Comparison of ENCODE assay signal across 1 cellular context in genomic region chr15:62500325-62500724, GRCh38.
A peak's percentile ranks its signal among the peaks of the same experiment; 100 is the strongest.
TF ChIP-seq lines count a peak whose summit lies in the region.

No MANE protein-coding gene starts in this region.

TF ChIP-seq in HepG2, 621 proteins besides CTCF, POLR2A, EP300 and RAD21 (continued from another document and continues in another):
- TF ChIP-seq ZNF318 (CRISPR knock-in tag; IDR thresholded peaks at IDR 0.05) (no peak), ZNF615 (CRISPR knock-in tag; IDR thresholded peaks at IDR 0.05; ENCODE audit: borderline replicate concordance) (no peak), ZNF33A (CRISPR knock-in tag; IDR thresholded peaks at IDR 0.05; ENCODE audit: borderline replicate concordance) (no peak), ZBTB46 (CRISPR knock-in tag; IDR thresholded peaks at IDR 0.05; ENCODE audit: borderline replicate concordance) (no peak), AGO2 (optimal IDR thresholded peaks at IDR 0.05; ENCODE audit: low read depth, low read length) (no peak), ZNF343 (CRISPR knock-in tag; IDR thresholded peaks at IDR 0.05) (no peak), NR2F6 (IDR thresholded peaks at IDR 0.05) (no peak), NR2F6 (CRISPR knock-in tag; IDR thresholded peaks at IDR 0.05) (no peak), NCOR1 (IDR thresholded peaks at IDR 0.05; ENCODE audit: borderline replicate concordance, low read length) (no peak), ZNF3 (CRISPR knock-in tag; IDR thresholded peaks at IDR 0.05) (no peak), KDM5B (CRISPR knock-in tag; IDR thresholded peaks at IDR 0.05; ENCODE audit: borderline replicate concordance) (no peak), TBP (CRISPR knock-in tag; IDR thresholded peaks at IDR 0.05) (no peak), ATF7 (IDR thresholded peaks at IDR 0.05) (no peak), ATF7 (CRISPR knock-in tag; IDR thresholded peaks at IDR 0.05) (no peak), MNT (IDR thresholded peaks at IDR 0.05) (no peak), PHF21A (CRISPR knock-in tag; IDR thresholded peaks at IDR 0.05) (no peak), REPIN1 (CRISPR knock-in tag; IDR thresholded peaks at IDR 0.05; ENCODE audit: borderline replicate concordance, low read depth) (no peak), CHCHD3 (CRISPR knock-in tag; IDR thresholded peaks at IDR 0.05) (no peak), DDIT3 (CRISPR knock-in tag; IDR thresholded peaks at IDR 0.05) (no peak), ZNF589 (CRISPR knock-in tag; conservative IDR thresholded peaks at IDR 0.05) (no peak), ZSCAN22 (CRISPR knock-in tag; IDR thresholded peaks at IDR 0.05) (no peak), LCORL (IDR thresholded peaks at IDR 0.05) (no peak), LCORL (CRISPR knock-in tag; IDR thresholded peaks at IDR 0.05) (no peak), TEAD2 (CRISPR knock-in tag; IDR thresholded peaks at IDR 0.05) (no peak), ZFP41 (CRISPR knock-in tag; IDR thresholded peaks at IDR 0.05; ENCODE audit: borderline replicate concordance) (no peak), PAXIP1 (CRISPR knock-in tag; conservative IDR thresholded peaks at IDR 0.05) (peak; percentile 21; the same call in 1 of the 2 replicates), ZZZ3 (CRISPR knock-in tag; IDR thresholded peaks at IDR 0.05; ENCODE audit: borderline replicate concordance) (no peak), CEBPG (CRISPR knock-in tag; IDR thresholded peaks at IDR 0.05) (no peak), SALL2 (CRISPR knock-in tag; IDR thresholded peaks at IDR 0.05) (no peak), PLSCR1 (CRISPR knock-in tag; IDR thresholded peaks at IDR 0.05; ENCODE audit: borderline replicate concordance) (no peak), GLI4 (CRISPR knock-in tag; IDR thresholded peaks at IDR 0.05; ENCODE audit: borderline replicate concordance) (no peak), GMEB1 (CRISPR knock-in tag; IDR thresholded peaks at IDR 0.05; ENCODE audit: borderline replicate concordance) (no peak), SOX5 (CRISPR knock-in tag; IDR thresholded peaks at IDR 0.05; ENCODE audit: borderline replicate concordance) (peak; percentile 24; the same call in 1 of the 2 replicates), ZNF431 (CRISPR knock-in tag; IDR thresholded peaks at IDR 0.05; ENCODE audit: borderline replicate concordance, low read depth) (no peak), ZNF281 (CRISPR knock-in tag; IDR thresholded peaks at IDR 0.05; ENCODE audit: borderline replicate concordance) (no peak), ZKSCAN5 (CRISPR knock-in tag; IDR thresholded peaks at IDR 0.05) (no peak), ZNF746 (CRISPR knock-in tag; IDR thresholded peaks at IDR 0.05) (no peak), GLMP (CRISPR knock-in tag; IDR thresholded peaks at IDR 0.05; ENCODE audit: borderline replicate concordance) (no peak), STAT5B (CRISPR knock-in tag; IDR thresholded peaks at IDR 0.05) (no peak), NFRKB (IDR thresholded peaks at IDR 0.05) (no peak)
